In genomic region chr1:207259391-207259790, GRCh38 we compare ENCODE assay signal across 11 cellular contexts.
DNase-seq lines count a peak whose midpoint lies in the region; ATAC-seq and TF ChIP-seq lines count a peak whose summit lies in the region.
"Had no signal": no experiment of that assay in that cellular context is flagged by ENCODE, and none has a peak within 500 bp of the region (broad histone marks: within the 10 kb centered on the region; RNA-seq: fewer than 3 reads in every experiment).

No MANE protein-coding gene starts in this region.

- no peak overlapping the region for H2AK5ac ChIP-seq in mesenchymal stem cell (ENCODE audit: low read length, severe bottlenecking)

- TF ChIP-seq CTCF in NB4 (IDR thresholded peaks at IDR 0.05; ENCODE audit: low read depth, low read length) (no peak), epithelial cell of esophagus (IDR thresholded peaks at IDR 0.05; ENCODE audit: insufficient read depth, low read depth, low read length, missing control alignments) (peak; percentile 43)

- peaks cover 7 to 36% (median 16%) of the 10 kb centered on the region in 11 donors for H3K9me3 Mint-ChIP-seq in naive thymus-derived CD4-positive, alpha-beta T cell

- H3K27me3 Mint-ChIP-seq in naive thymus-derived CD4-positive, alpha-beta T cell: peaks cover 0 to 4% (median 2%) of the 10 kb centered on the region in 5 donors
- H3K27me3 Mint-ChIP-seq: stimulated activated memory B cell treated with anti-CD40 and anti-IgM and Interleukin-4, amounts not matched to agents 10 μg/mL and 1 μg/mL and 100 μg/mL, for 72 hours had no signal

- H3K36me3 Mint-ChIP-seq in naive thymus-derived CD4-positive, alpha-beta T cell: peaks cover 10 to 22% (median 17%) of the 10 kb centered on the region in 5 donors

- POLR2A ChIA-PET in naive thymus-derived CD4-positive, alpha-beta T cell (lab: Charles Lee): interaction anchor here (1.2 kb wide), 1 partner anchor 62 kb away, joined by 4 read pairs; the partner anchor contains the start of gene CD55

- no peak overlapping the region for H3K27ac Mint-ChIP-seq in naive thymus-derived CD4-positive, alpha-beta T cell
- H3K27ac Mint-ChIP-seq: stimulated activated memory B cell treated with anti-CD40 and anti-IgM and Interleukin-4, amounts not matched to agents 10 μg/mL and 1 μg/mL and 100 μg/mL, for 72 hours had no signal

- no peak overlapping the region for H2BK15ac ChIP-seq in mesenchymal stem cell (ENCODE audit: low read depth, poor library complexity, severe bottlenecking)

- CTCF ChIA-PET in naive thymus-derived CD4-positive, alpha-beta T cell (lab: Charles Lee): interaction anchor here (1.5 kb wide), 2 partner anchors 18 to 146 kb away, joined by 3 to 4 read pairs; no protein-coding TSS in a partner anchor

- H2BK5ac ChIP-seq in mesenchymal stem cell (ENCODE audit: low read depth, low read length, poor library complexity, severe bottlenecking): no peak overlapping the region

- DNase-seq in DMS53 (lab: John Stamatoyannopoulos, UW) (peak; percentile 59), NB4 (ENCODE audit: low read depth) (peak; percentile 4), epithelial cell of esophagus (ENCODE audit: low read depth) (peak; percentile 65), mesenchymal stem cell (peak; percentile 30), NCI-H226 (no peak), retina (no peak)
- DNase-seq in naive thymus-derived CD4-positive, alpha-beta T cell: no peak
- DNase-seq: GOT3, occipital lobe had no signal

- H4K8ac ChIP-seq in mesenchymal stem cell (ENCODE audit: low read length): no peak overlapping the region

- H3K36me3 ChIP-seq in mesenchymal stem cell (ENCODE audit: control insufficient read depth in 1 of 2, insufficient read depth in 2 of 2, low read depth in 1 of 2, low read length in 2 of 2): no peaks in the 10 kb centered on the region
- no peaks in the 10 kb centered on the region for H3K36me3 ChIP-seq in naive thymus-derived CD4-positive, alpha-beta T cell (ENCODE audit: control insufficient read depth in 2 of 3, insufficient read depth in 3 of 3, low read length in 3 of 3)

- no peaks in the 10 kb centered on the region for H3K4me1 Mint-ChIP-seq in naive thymus-derived CD4-positive, alpha-beta T cell
- H3K4me1 Mint-ChIP-seq: stimulated activated memory B cell treated with anti-CD40 and anti-IgM and Interleukin-4, amounts not matched to agents 10 μg/mL and 1 μg/mL and 100 μg/mL, for 72 hours had no signal

- intact Hi-C loops in naive thymus-derived CD4-positive, alpha-beta T cell (cut with micrococcal nuclease): loop anchor here in 1 of 2 donors (1.0 kb wide), 1 partner anchor 145 kb away; no protein-coding TSS in a partner anchor

- no peak overlapping the region for H2AFZ ChIP-seq in mesenchymal stem cell (ENCODE audit: low read depth, low read length)

- no peak overlapping the region for H3K18ac ChIP-seq in mesenchymal stem cell (ENCODE audit: low read depth in 1 of 2, low read length in 2 of 2)

- no peak overlapping the region for H3K23ac ChIP-seq in mesenchymal stem cell (ENCODE audit: low read length in 2 of 2)

- no peak overlapping the region for H3K4ac ChIP-seq in mesenchymal stem cell (ENCODE audit: low read depth in 1 of 2, low read length in 2 of 2)

- no peak for TF ChIP-seq POLR2A in NB4 (IDR thresholded peaks at IDR 0.05; ENCODE audit: extremely low read depth, insufficient read length)

- no peak overlapping the region for H3K14ac ChIP-seq in mesenchymal stem cell (ENCODE audit: low read length in 2 of 2)

- no peak overlapping the region for H3K9ac ChIP-seq in mesenchymal stem cell (ENCODE audit: low read length)

- no peak overlapping the region for H3K27ac ChIP-seq in mesenchymal stem cell (ENCODE audit: low read length, poor library complexity, severe bottlenecking)
- no peak overlapping the region for H3K27ac ChIP-seq in naive thymus-derived CD4-positive, alpha-beta T cell (ENCODE audit: low read depth, low read length)

- no peak overlapping the region for H2BK12ac ChIP-seq in mesenchymal stem cell (ENCODE audit: low read length in 2 of 2)

- no peaks in the 10 kb centered on the region for H3K27me3 ChIP-seq in mesenchymal stem cell (ENCODE audit: control insufficient read depth in 1 of 2, insufficient read depth in 1 of 2, low read length in 2 of 2)
- no peaks in the 10 kb centered on the region for H3K27me3 ChIP-seq in naive thymus-derived CD4-positive, alpha-beta T cell (ENCODE audit: control insufficient read depth in 2 of 2, insufficient read depth in 2 of 2, low read length in 2 of 2)

- no peak overlapping the region for H2BK120ac ChIP-seq in mesenchymal stem cell (ENCODE audit: low read depth, low read length)

- no peak for ATAC-seq in GM19452 (IDR thresholded peaks at IDR 0.05; ENCODE audit: unreplicated experiment)
- no peak for ATAC-seq in naive thymus-derived CD4-positive, alpha-beta T cell
- ATAC-seq: stimulated activated memory B cell treated with anti-CD40 and anti-IgM and Interleukin-4, amounts not matched to agents 10 μg/mL and 1 μg/mL and 100 μg/mL, for 72 hours had no signal

- no peaks in the 10 kb centered on the region for H3K4me1 ChIP-seq in mesenchymal stem cell (ENCODE audit: control insufficient read depth, insufficient read depth, low read depth, low read length)
- H3K4me1 ChIP-seq in naive thymus-derived CD4-positive, alpha-beta T cell (ENCODE audit: control insufficient read depth in 2 of 2, insufficient read depth in 2 of 2, low read length in 2 of 2): no peaks in the 10 kb centered on the region

- H3K4me3 ChIP-seq in NB4 (ENCODE audit: low read depth, low read length) (no peak overlapping the region), epithelial cell of esophagus (ENCODE audit: low read length) (no peak overlapping the region), mesenchymal stem cell (ENCODE audit: insufficient read depth in 1 of 2, low read depth in 1 of 2, low read length in 2 of 2) (no peak overlapping the region)
- H3K4me3 ChIP-seq in naive thymus-derived CD4-positive, alpha-beta T cell (ENCODE audit: low read length): no peak overlapping the region

- no peaks in the 10 kb centered on the region for H3K9me3 ChIP-seq in mesenchymal stem cell (ENCODE audit: control insufficient read depth, low read length)
- no peaks in the 10 kb centered on the region for H3K9me3 ChIP-seq in naive thymus-derived CD4-positive, alpha-beta T cell (ENCODE audit: control insufficient read depth in 2 of 3, low read length in 3 of 3)

- no peak overlapping the region for H4K91ac ChIP-seq in mesenchymal stem cell (ENCODE audit: low read length)

- peak overlapping the region in 1 of 10 donors; percentile 22 for H3K4me3 Mint-ChIP-seq in naive thymus-derived CD4-positive, alpha-beta T cell
- H3K4me3 Mint-ChIP-seq: stimulated activated memory B cell treated with anti-CD40 and anti-IgM and Interleukin-4, amounts not matched to agents 10 μg/mL and 1 μg/mL and 100 μg/mL, for 72 hours had no signal

- no peak overlapping the region for H3K4me2 ChIP-seq in mesenchymal stem cell (ENCODE audit: low read length, poor library complexity, severe bottlenecking)

- no peaks in the 10 kb centered on the region for H3K79me1 ChIP-seq in mesenchymal stem cell (replicated peaks; ENCODE audit: low read length, poor library complexity, severe bottlenecking)

Comparison
In these comparisons a context has a peak if more than half of its experiments do, and no peak if none do; other contexts are left out.
1. DNase-seq: peak in DMS53 (single experiment), NB4 (single experiment), epithelial cell of esophagus (single experiment) and mesenchymal stem cell (single experiment); none in NCI-H226 (single experiment), retina (single experiment) and naive thymus-derived CD4-positive, alpha-beta T cell (0 of 9).